ENCODE assay signal across 1 cellular context in the genomic region with DNA sequence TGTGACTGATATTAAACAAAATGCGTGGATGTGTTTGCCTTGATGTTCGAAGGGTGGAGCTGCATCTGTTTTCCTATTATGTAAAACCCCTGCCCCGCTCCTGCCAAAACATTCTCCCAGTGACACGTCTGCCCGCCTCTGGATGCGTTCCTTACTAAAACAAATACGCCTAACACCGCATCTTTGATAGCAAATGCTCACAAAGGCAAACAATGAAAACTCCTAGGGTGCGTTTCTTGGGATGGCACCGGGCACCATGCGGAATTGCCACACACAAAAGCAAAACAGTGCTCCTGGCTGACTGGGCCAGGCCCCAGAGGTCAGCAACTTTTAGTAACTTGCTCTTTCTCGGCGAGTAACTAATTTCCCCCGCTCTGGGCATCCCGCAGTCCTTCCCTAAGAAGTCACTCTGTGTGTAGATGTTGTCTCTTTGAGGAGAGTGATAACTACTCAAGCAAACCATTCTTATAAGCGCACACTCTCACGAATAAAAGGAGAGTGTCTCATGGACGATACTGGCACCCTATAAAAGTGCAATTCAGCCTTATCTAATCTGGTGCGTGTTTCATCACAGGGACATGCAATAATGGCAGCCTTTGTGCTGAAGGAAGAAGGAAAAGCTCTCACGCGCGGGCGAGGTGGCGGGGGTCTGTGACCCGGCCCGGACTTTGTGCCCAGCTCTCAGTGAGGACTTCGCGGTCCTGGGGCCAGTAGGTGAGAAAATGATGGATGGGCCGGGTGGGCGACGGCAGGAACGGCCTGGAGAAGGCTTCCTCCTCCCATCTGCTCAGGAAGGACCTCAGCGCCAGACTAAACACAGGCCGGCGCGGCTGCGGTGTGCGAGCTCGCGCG.
TF ChIP-seq lines count a peak whose summit lies in the region.

No MANE protein-coding gene starts in this region.

TF ChIP-seq in HepG2, 621 proteins besides CTCF, POLR2A, EP300 and RAD21:
- TF ChIP-seq, protein P1, sequence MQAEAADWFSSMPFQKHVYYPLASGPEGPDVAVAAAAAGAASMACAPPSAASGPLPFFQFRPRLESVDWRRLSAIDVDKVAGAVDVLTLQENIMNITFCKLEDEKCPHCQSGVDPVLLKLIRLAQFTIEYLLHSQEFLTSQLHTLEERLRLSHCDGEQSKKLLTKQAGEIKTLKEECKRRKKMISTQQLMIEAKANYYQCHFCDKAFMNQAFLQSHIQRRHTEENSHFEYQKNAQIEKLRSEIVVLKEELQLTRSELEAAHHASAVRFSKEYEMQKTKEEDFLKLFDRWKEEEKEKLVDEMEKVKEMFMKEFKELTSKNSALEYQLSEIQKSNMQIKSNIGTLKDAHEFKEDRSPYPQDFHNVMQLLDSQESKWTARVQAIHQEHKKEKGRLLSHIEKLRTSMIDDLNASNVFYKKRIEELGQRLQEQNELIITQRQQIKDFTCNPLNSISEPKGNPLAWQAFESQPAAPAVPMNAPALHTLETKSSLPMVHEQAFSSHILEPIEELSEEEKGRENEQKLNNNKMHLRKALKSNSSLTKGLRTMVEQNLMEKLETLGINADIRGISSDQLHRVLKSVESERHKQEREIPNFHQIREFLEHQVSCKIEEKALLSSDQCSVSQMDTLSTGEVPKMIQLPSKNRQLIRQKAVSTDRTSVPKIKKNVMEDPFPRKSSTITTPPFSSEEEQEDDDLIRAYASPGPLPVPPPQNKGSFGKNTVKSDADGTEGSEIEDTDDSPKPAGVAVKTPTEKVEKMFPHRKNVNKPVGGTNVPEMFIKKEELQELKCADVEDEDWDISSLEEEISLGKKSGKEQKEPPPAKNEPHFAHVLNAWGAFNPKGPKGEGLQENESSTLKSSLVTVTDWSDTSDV (CRISPR knock-in tag; IDR thresholded peaks at IDR 0.05), result no peak
- peak; percentile 70; the same call in 1 of the 2 replicates for TF ChIP-seq TBX3 (IDR thresholded peaks at IDR 0.05; ENCODE audit: borderline replicate concordance)
- no peak for TF ChIP-seq CAMTA2 (CRISPR knock-in tag; IDR thresholded peaks at IDR 0.05; ENCODE audit: borderline replicate concordance)
- TF ChIP-seq, protein P2, sequence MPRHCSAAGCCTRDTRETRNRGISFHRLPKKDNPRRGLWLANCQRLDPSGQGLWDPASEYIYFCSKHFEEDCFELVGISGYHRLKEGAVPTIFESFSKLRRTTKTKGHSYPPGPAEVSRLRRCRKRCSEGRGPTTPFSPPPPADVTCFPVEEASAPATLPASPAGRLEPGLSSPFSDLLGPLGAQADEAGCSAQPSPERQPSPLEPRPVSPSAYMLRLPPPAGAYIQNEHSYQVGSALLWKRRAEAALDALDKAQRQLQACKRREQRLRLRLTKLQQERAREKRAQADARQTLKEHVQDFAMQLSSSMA (CRISPR knock-in tag; IDR thresholded peaks at IDR 0.05), result no peak
- 0 out of 2 replicates have a peak, but pooled peaks have one; percentile 5 for TF ChIP-seq BHLHE40 (IDR thresholded peaks at IDR 0.05; ENCODE audit: low read length)
- peak; percentile 54; the same call in 1 of the 2 replicates for TF ChIP-seq HOXD1 (CRISPR knock-in tag; IDR thresholded peaks at IDR 0.05)
- TF ChIP-seq ZNF207 (IDR thresholded peaks at IDR 0.05; ENCODE audit: borderline replicate concordance), result no peak
- 0 out of 2 replicates have a peak, but pooled peaks have one; percentile 8 for TF ChIP-seq HNF4A (CRISPR knock-in tag; IDR thresholded peaks at IDR 0.05)
- no peak for TF ChIP-seq ZNF547 (CRISPR knock-in tag; IDR thresholded peaks at IDR 0.05)
- TF ChIP-seq TP53 (CRISPR knock-in tag; conservative IDR thresholded peaks at IDR 0.05), result no peak
- peak; percentile 20; the same call in 1 of the 2 replicates for TF ChIP-seq CEBPB (IDR thresholded peaks at IDR 0.05; ENCODE audit: borderline replicate concordance, low read depth, low read length)
- TF ChIP-seq, protein P3, sequence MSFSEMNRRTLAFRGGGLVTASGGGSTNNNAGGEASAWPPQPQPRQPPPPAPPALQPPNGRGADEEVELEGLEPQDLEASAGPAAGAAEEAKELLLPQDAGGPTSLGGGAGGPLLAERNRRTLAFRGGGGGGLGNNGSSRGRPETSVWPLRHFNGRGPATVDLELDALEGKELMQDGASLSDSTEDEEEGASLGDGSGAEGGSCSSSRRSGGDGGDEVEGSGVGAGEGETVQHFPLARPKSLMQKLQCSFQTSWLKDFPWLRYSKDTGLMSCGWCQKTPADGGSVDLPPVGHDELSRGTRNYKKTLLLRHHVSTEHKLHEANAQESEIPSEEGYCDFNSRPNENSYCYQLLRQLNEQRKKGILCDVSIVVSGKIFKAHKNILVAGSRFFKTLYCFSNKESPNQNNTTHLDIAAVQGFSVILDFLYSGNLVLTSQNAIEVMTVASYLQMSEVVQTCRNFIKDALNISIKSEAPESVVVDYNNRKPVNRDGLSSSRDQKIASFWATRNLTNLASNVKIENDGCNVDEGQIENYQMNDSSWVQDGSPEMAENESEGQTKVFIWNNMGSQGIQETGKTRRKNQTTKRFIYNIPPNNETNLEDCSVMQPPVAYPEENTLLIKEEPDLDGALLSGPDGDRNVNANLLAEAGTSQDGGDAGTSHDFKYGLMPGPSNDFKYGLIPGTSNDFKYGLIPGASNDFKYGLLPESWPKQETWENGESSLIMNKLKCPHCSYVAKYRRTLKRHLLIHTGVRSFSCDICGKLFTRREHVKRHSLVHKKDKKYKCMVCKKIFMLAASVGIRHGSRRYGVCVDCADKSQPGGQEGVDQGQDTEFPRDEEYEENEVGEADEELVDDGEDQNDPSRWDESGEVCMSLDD (CRISPR knock-in tag; IDR thresholded peaks at IDR 0.05; ENCODE audit: borderline replicate concordance), result no peak
- peak; percentile 72; the same call in 1 of the 2 replicates for TF ChIP-seq EZH2 (conservative IDR thresholded peaks at IDR 0.05; ENCODE audit: low read depth, low read length)
- no peak for TF ChIP-seq FOXA3 (CRISPR knock-in tag; IDR thresholded peaks at IDR 0.05)
TF ChIP-seq in HepG2: peak in this region for 6.
